Comparison of ENCODE assay signal across 1 cellular context in genomic region chr6:33427585-33428218, GRCh38.
TF ChIP-seq lines count a peak whose summit lies in the region.

No MANE protein-coding gene starts in this region.

TF ChIP-seq in WTC11, 78 proteins besides CTCF, POLR2A, EP300 and RAD21 (continued from another document):
- TF ChIP-seq, protein P1, sequence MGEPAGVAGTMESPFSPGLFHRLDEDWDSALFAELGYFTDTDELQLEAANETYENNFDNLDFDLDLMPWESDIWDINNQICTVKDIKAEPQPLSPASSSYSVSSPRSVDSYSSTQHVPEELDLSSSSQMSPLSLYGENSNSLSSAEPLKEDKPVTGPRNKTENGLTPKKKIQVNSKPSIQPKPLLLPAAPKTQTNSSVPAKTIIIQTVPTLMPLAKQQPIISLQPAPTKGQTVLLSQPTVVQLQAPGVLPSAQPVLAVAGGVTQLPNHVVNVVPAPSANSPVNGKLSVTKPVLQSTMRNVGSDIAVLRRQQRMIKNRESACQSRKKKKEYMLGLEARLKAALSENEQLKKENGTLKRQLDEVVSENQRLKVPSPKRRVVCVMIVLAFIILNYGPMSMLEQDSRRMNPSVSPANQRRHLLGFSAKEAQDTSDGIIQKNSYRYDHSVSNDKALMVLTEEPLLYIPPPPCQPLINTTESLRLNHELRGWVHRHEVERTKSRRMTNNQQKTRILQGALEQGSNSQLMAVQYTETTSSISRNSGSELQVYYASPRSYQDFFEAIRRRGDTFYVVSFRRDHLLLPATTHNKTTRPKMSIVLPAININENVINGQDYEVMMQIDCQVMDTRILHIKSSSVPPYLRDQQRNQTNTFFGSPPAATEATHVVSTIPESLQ (CRISPR knock-in tag; IDR thresholded peaks at IDR 0.05): no peak
- TF ChIP-seq SP1 (CRISPR knock-in tag; conservative IDR thresholded peaks at IDR 0.05): 0 out of 2 replicates have a peak, but pooled peaks have one; percentile 28
- 0 out of 2 replicates have a peak, but pooled peaks have one; percentile 4 for TF ChIP-seq MAX (CRISPR knock-in tag; IDR thresholded peaks at IDR 0.05)
- TF ChIP-seq GRHL2 (CRISPR knock-in tag; IDR thresholded peaks at IDR 0.05; ENCODE audit: insufficient replicate concordance, severe bottlenecking): no peak
- no peak for TF ChIP-seq HMGXB4 (CRISPR knock-in tag; IDR thresholded peaks at IDR 0.05)
